ENCODE assay signal across 17 cellular contexts in the genomic region with DNA sequence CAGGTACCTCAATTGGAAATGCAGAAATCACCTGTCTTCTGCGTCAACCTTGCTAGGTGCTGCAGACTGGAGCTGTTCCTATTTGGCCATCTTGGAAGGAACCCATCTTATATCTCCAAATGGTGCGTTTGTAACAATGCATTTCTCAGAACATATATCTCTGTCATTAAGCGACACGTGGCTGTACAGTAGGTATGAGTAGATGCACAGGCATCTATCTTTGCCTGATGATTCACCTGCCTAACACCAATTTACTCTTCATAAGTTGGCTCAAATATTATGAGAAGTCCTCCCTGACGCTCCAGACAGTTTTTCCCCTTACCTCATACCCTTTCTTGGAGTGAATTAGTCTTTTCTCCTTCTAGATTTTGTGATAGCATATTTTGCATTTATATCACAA. TPM values are rescaled to one million over a fixed set of nuclear protein-coding genes. Genes with fewer than 3 reads are reported as not detected.
"Had no signal": no experiment of that assay in that cellular context is flagged by ENCODE, and none has a peak within 500 bp of the region (broad histone marks: within the 10 kb centered on the region; RNA-seq: fewer than 3 reads in every experiment).

No MANE protein-coding gene starts in this region.

- H3K4me1 ChIP-seq: gastroesophageal sphincter, heart right ventricle, psoas muscle, tibial nerve, uterus had no signal

- DNase-seq: activated CD4-positive, alpha-beta T cell treated with anti-CD3 and anti-CD28 coated beads, Interleukin-2, amount 10 ng/mL, durations not matched to agents 7 days and 5 days; activated CD4-positive, CD25-positive, alpha-beta regulatory T cell; activated CD8-positive, alpha-beta T cell treated with anti-CD3 and anti-CD28 coated beads, Interleukin-2, amount 10 ng/mL, durations not matched to agents 7 days and 5 days; activated effector memory CD4-positive, alpha-beta T cell treated with anti-CD3 and anti-CD28 coated beads, Interleukin-2, amount 50 U/mL, for 16 hours; activated T-cell treated with anti-CD3 and anti-CD28 coated beads, Interleukin-2, amount 50 U/mL, for 4 hours; effector memory CD8-positive, alpha-beta T cell; heart right ventricle; naive thymus-derived CD4-positive, alpha-beta T cell; ovary; psoas muscle; right cardiac atrium; stimulated activated naive CD8-positive, alpha-beta T cell treated with anti-CD3 and anti-CD28 coated beads, Interleukin-15, Interleukin-2, amounts not matched to agents 100 U/mL and 50 U/mL, for 24 hours; T-cell; uterus had no signal

- H3K36me3 ChIP-seq: gastroesophageal sphincter, heart right ventricle, ovary, tibial nerve, uterus had no signal

- H3K27me3 ChIP-seq: gastroesophageal sphincter, heart right ventricle, ovary, tibial nerve, uterus had no signal

- H3K9me3 ChIP-seq: ovary, psoas muscle, uterus had no signal

- ATAC-seq: activated CD8-positive, alpha-beta T cell treated with anti-CD3 and anti-CD28 coated beads, Interleukin-2, amount 10 ng/mL, durations not matched to agents 7 days and 5 days; activated T-cell treated with anti-CD3 and anti-CD28 coated beads, Interleukin-2, amount 50 U/mL, for 4 hours; effector memory CD8-positive, alpha-beta T cell; gastroesophageal sphincter; heart right ventricle; naive thymus-derived CD4-positive, alpha-beta T cell; psoas muscle; right cardiac atrium; stimulated activated naive CD8-positive, alpha-beta T cell treated with anti-CD3 and anti-CD28 coated beads, Interleukin-15, Interleukin-2, amounts not matched to agents 100 U/mL and 50 U/mL, for 24 hours; T-cell had no signal

- H3K4me3 ChIP-seq: gastroesophageal sphincter, heart right ventricle, ovary, psoas muscle, skin epidermis, tibial nerve, uterus had no signal

- H3K27ac ChIP-seq: gastroesophageal sphincter, heart right ventricle, ovary, psoas muscle, skin epidermis, tibial nerve, uterus had no signal

RNA-seq across cellular contexts. Expression of gene GPR137C, which starts 44.2 kb away (rescaled TPM):
- polyA plus RNA-seq: naive thymus-derived CD4-positive, alpha-beta T cell had no signal
